In the genomic region with DNA sequence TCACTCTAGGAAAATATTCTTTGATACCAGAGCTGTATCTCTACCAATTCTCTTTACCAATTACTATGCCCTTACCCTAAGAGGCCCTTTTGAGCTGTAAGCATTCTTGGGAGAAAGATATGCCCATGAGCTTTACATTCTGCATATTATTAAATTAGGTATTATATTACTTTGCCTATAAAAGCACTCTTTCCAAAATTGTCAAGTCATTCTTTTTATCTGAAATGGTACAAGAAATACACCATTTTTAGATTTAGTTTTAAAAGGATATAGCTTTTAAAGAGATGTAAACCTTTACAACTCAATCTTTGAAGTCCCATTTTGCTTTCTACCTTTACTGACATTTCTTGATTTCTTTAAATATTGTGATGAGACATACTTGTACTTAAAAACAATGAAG, we compare ENCODE assay signal across 21 cellular contexts.
DNase-seq lines count a peak whose midpoint lies in the region; ATAC-seq, FAIRE-seq and TF ChIP-seq lines count a peak whose summit lies in the region.
"Had no signal": no experiment of that assay in that cellular context is flagged by ENCODE, and none has a peak within 500 bp of the region (broad histone marks: within the 10 kb centered on the region; RNA-seq: fewer than 3 reads in every experiment).

No MANE protein-coding gene starts in this region.

- no peaks in the 10 kb centered on the region for H3K36me3 Mint-ChIP-seq in mesothelial cell of epicardium
- H3K36me3 Mint-ChIP-seq in HFFc6 (ENCODE audit: low read depth): no peaks in the 10 kb centered on the region; the same call in 1 of the 2 replicates
- H3K36me3 Mint-ChIP-seq: CD8-positive, alpha-beta T cell had no signal

- no peaks in the 10 kb centered on the region for H4K20me1 ChIP-seq in IMR-90 (ENCODE audit: insufficient read depth, low read length)
- H4K20me1 ChIP-seq: BLaER1 treated with 17β-estradiol and CSF1 and Interleukin-3, amounts not matched to agents 10 nM and 100 nM had no signal

- no peak overlapping the region for H3K23ac ChIP-seq in IMR-90 (ENCODE audit: low read depth, low read length)

- no peak overlapping the region for H2AK5ac ChIP-seq in IMR-90 (ENCODE audit: low read depth, low read length)

- H3K14ac ChIP-seq in IMR-90 (replicated peaks; ENCODE audit: low read depth, low read length): no peak overlapping the region

- no peak overlapping the region for H2BK120ac ChIP-seq in IMR-90 (ENCODE audit: low read depth, low read length)

- peak overlapping the region; percentile 45 for H2BK5ac ChIP-seq in IMR-90 (ENCODE audit: low read depth, low read length, poor library complexity, severe bottlenecking)

- H3K79me1 ChIP-seq in IMR-90 (ENCODE audit: low read depth in 1 of 2, low read length in 2 of 2): no peaks in the 10 kb centered on the region

- H2BK20ac ChIP-seq in IMR-90 (ENCODE audit: low read depth, low read length): no peak overlapping the region

- H3K9me3 ChIP-seq in A549: peaks cover 2% of the 10 kb centered on the region; the same call in 1 of the 3 replicates
- H3K9me3 ChIP-seq in IMR-90 (ENCODE audit: control insufficient read depth, insufficient read depth, low read length): no peaks in the 10 kb centered on the region
- no peaks in the 10 kb centered on the region for H3K9me3 ChIP-seq in MG63
- H3K9me3 ChIP-seq: BLaER1 treated with 17β-estradiol and CSF1 and Interleukin-3, amounts not matched to agents 10 nM and 100 nM; Caco-2 had no signal

- TF ChIP-seq POLR2A in A549 (IDR thresholded peaks at IDR 0.05; ENCODE audit: low read length) (no peak), IMR-90 (IDR thresholded peaks at IDR 0.05; ENCODE audit: low read depth, low read length) (no peak)

- no peak overlapping the region for H4K91ac ChIP-seq in IMR-90 (ENCODE audit: insufficient read depth, low read depth, low read length)

- H3K27ac ChIP-seq in A549 (no peak overlapping the region), IMR-90 (ENCODE audit: insufficient read depth, low read length) (no peak overlapping the region)
- H3K27ac ChIP-seq: BLaER1 treated with 17β-estradiol and CSF1 and Interleukin-3, amounts not matched to agents 10 nM and 100 nM; C4-2B had no signal

- TF ChIP-seq CTCF in A549 (IDR thresholded peaks at IDR 0.05) (no peak), IMR-90 (conservative IDR thresholded peaks at IDR 0.05; ENCODE audit: low read depth, low read length) (no peak), mesothelial cell of epicardium (IDR thresholded peaks at IDR 0.05; ENCODE audit: unreplicated experiment) (no peak), HFFc6 (IDR thresholded peaks at IDR 0.05) (no peak)

- no peak overlapping the region for H3K4me3 ChIP-seq in A549
- no peak overlapping the region for H3K4me3 ChIP-seq in IMR-90 (ENCODE audit: insufficient read depth, low read depth, low read length)
- H3K4me3 ChIP-seq in MG63: no peak overlapping the region
- H3K4me3 ChIP-seq: BLaER1 treated with 17β-estradiol and CSF1 and Interleukin-3, amounts not matched to agents 10 nM and 100 nM had no signal

- in situ Hi-C loops in IMR-90 (cut with MboI; ENCODE audit: low sequenced_read_pairs): no loop called here

- H3K4me3 Mint-ChIP-seq in mesothelial cell of epicardium (no peak overlapping the region), HFFc6 (no peak overlapping the region)
- H3K4me3 Mint-ChIP-seq: B cell; CD4-positive, alpha-beta T cell; CD8-positive, alpha-beta T cell had no signal

- H2AK9ac ChIP-seq in IMR-90 (replicated peaks; ENCODE audit: low read depth, low read length, poor library complexity): no peak overlapping the region

- H3K4me1 ChIP-seq in A549 (peaks cover 20% of the 10 kb centered on the region; the same call in 2 of the 3 replicates), IMR-90 (ENCODE audit: control insufficient read depth, insufficient read depth, low read length) (no peaks in the 10 kb centered on the region)
- H3K4me1 ChIP-seq: BLaER1 treated with 17β-estradiol and CSF1 and Interleukin-3, amounts not matched to agents 10 nM and 100 nM; Caco-2 had no signal

- H4K8ac ChIP-seq in IMR-90 (ENCODE audit: low read depth in 2 of 2, low read length in 2 of 2): no peak overlapping the region

- BruUV-seq in IMR-90 (replicated peaks; lab: Mats Ljungman, UMichigan): no TSS peak

- CTCF ChIA-PET in A549 (lab: Yijun Ruan, JAX): no interaction called here
- CTCF ChIA-PET in IMR-90 (lab: Yijun Ruan, JAX): interaction anchor here (0.5 to 0.6 kb wide), 2 partner anchors 17 to 132 kb away, joined by 3 to 4 read pairs; no protein-coding TSS in a partner anchor

- H3K4me1 Mint-ChIP-seq in mesothelial cell of epicardium: peaks cover 13% of the 10 kb centered on the region
- no peaks in the 10 kb centered on the region for H3K4me1 Mint-ChIP-seq in HFFc6 (ENCODE audit: low read depth)
- H3K4me1 Mint-ChIP-seq: B cell had no signal

- FAIRE-seq in A549 (lab: Jason Lieb, UNC): peak; percentile 73
- FAIRE-seq: A204.1, D721Med, G401.6, GM12891, GM19239 had no signal

- H3K9me1 ChIP-seq in IMR-90 (ENCODE audit: insufficient read depth, low read length): no peaks in the 10 kb centered on the region

- no peaks in the 10 kb centered on the region for H3K27me3 Mint-ChIP-seq in mesothelial cell of epicardium (ENCODE audit: low read depth)
- H3K27me3 Mint-ChIP-seq in HFFc6 (ENCODE audit: insufficient read depth): no peaks in the 10 kb centered on the region
- H3K27me3 Mint-ChIP-seq: B cell; CD4-positive, alpha-beta T cell had no signal

- H4K5ac ChIP-seq in IMR-90 (ENCODE audit: low read depth, low read length): peak overlapping the region; percentile 21; the same call in 1 of the 2 replicates

- dilution Hi-C loops in IMR-90 (cut with HindIII; ENCODE audit: low sequenced_read_pairs, unreplicated experiment): no loop called here

- peaks cover 4% of the 10 kb centered on the region for H3K9me3 Mint-ChIP-seq in mesothelial cell of epicardium
- peaks cover 13% of the 10 kb centered on the region; the same call in 1 of the 2 replicates for H3K9me3 Mint-ChIP-seq in HFFc6
- H3K9me3 Mint-ChIP-seq: CD4-positive, alpha-beta T cell had no signal

- no peak overlapping the region for H3K56ac ChIP-seq in IMR-90 (ENCODE audit: extremely low read depth, insufficient read depth, low read length)

- TF ChIP-seq RAD21 in A549 (conservative IDR thresholded peaks at IDR 0.05 in 1 of 2, IDR thresholded peaks at IDR 0.05 in 1 of 2): no peak
- TF ChIP-seq RAD21 in IMR-90 (IDR thresholded peaks at IDR 0.05; ENCODE audit: low read length): no peak

- no peak for TF ChIP-seq EP300 in A549 (IDR thresholded peaks at IDR 0.05)

- no peak overlapping the region for H2BK15ac ChIP-seq in IMR-90 (ENCODE audit: low read depth, low read length)

- H3K4me2 ChIP-seq in A549 (no peak overlapping the region), IMR-90 (ENCODE audit: low read depth, low read length) (no peak overlapping the region)
- H3K4me2 ChIP-seq: BLaER1 treated with 17β-estradiol and CSF1 and Interleukin-3, amounts not matched to agents 10 nM and 100 nM had no signal

- H3K36me3 ChIP-seq in IMR-90 (ENCODE audit: control insufficient read depth, insufficient read depth, low read length) (no peaks in the 10 kb centered on the region), MG63 (no peaks in the 10 kb centered on the region)
- H3K36me3 ChIP-seq: BLaER1 treated with 17β-estradiol and CSF1 and Interleukin-3, amounts not matched to agents 10 nM and 100 nM had no signal

- intact Hi-C loops in IMR-90 (cut with micrococcal nuclease): loop anchor here (5.0 kb wide), 1 partner anchor 162 kb away; no protein-coding TSS in a partner anchor

- ATAC-seq in A549: no peak
- ATAC-seq in IMR-90 (ENCODE audit: low read depth): no peak
- ATAC-seq: CD8-positive, alpha-beta T cell had no signal

- H2AFZ ChIP-seq in IMR-90 (replicated peaks; ENCODE audit: low read length, poor library complexity): no peak overlapping the region

- POLR2A ChIA-PET in A549 (lab: Yijun Ruan, JAX) (no interaction called here), IMR-90 (lab: Charles Lee; ENCODE audit: unreplicated experiment) (no interaction called here)

- H3K4ac ChIP-seq in IMR-90 (ENCODE audit: low read depth, low read length): no peak overlapping the region

- no peak overlapping the region for H3K18ac ChIP-seq in IMR-90 (ENCODE audit: low read depth, low read length)

- peak overlapping the region; percentile 50 for H3K27ac Mint-ChIP-seq in mesothelial cell of epicardium
- H3K27ac Mint-ChIP-seq in HFFc6: no peak overlapping the region
- H3K27ac Mint-ChIP-seq: B cell; CD4-positive, alpha-beta T cell; CD8-positive, alpha-beta T cell had no signal

- H3K27me3 ChIP-seq in IMR-90 (ENCODE audit: control insufficient read depth, insufficient read depth, low read length): no peaks in the 10 kb centered on the region
- H3K27me3 ChIP-seq in MG63: no peaks in the 10 kb centered on the region
- H3K27me3 ChIP-seq: BLaER1 treated with 17β-estradiol and CSF1 and Interleukin-3, amounts not matched to agents 10 nM and 100 nM had no signal

- DNase-seq in A549 (ENCODE audit: low read depth in 1 of 2, low spot score in 1 of 2): no peak
- DNase-seq in IMR-90: no peak
- no peak for DNase-seq in mesothelial cell of epicardium (ENCODE audit: low spot score in 2 of 2, unreplicated experiment in 2 of 2)
- no peak for DNase-seq in MG63
- DNase-seq in HFFc6: no peak
- DNase-seq: 8988T; AML-193; Caco-2; Calu3; CD4-positive, alpha-beta T cell; CD8-positive, alpha-beta T cell; DMS79 treated with DMSO at 0.1 percent for 48 hours; GF-D8 had no signal

- H3K9ac ChIP-seq in IMR-90 (ENCODE audit: low read depth, low read length): no peak overlapping the region
- H3K9ac ChIP-seq: BLaER1 treated with 17β-estradiol and CSF1 and Interleukin-3, amounts not matched to agents 10 nM and 100 nM had no signal

TF ChIP-seq in A549, 52 proteins besides CTCF, POLR2A, EP300 and RAD21:
- no peak for TF ChIP-seq CBX8 (IDR thresholded peaks at IDR 0.05)
- TF ChIP-seq MAFK (IDR thresholded peaks at IDR 0.05; ENCODE audit: partially characterized antibody): peak; percentile 78
- peak; percentile 78 for TF ChIP-seq NFE2L2 (conservative IDR thresholded peaks at IDR 0.05; ENCODE audit: low read length)

TF ChIP-seq in IMR-90, 13 proteins besides CTCF, POLR2A, EP300 and RAD21:
- no peak for TF ChIP-seq MXI1 (IDR thresholded peaks at IDR 0.05; ENCODE audit: borderline replicate concordance, low read depth, low read length)
- peak; percentile 72 for TF ChIP-seq NFE2L2 (IDR thresholded peaks at IDR 0.05; ENCODE audit: low read depth, low read length)
TF ChIP-seq in IMR-90: peak in this region for 1.
